In genomic region chr6:56668158-56668557, GRCh38 we compare ENCODE assay signal across 18 cellular contexts.
"Had no signal": no experiment of that assay in that cellular context is flagged by ENCODE, and none has a peak within 500 bp of the region (broad histone marks: within the 10 kb centered on the region; RNA-seq: fewer than 3 reads in every experiment).

No MANE protein-coding gene starts in this region.

- ATAC-seq: effector memory CD8-positive, alpha-beta T cell; left ventricle myocardium superior; natural killer cell treated with Interleukin-12 subunit alpha and Interleukin-12 subunit beta and Interleukin-15 and Interleukin-18, amount 100 ng/mL, for 72 hours; stimulated activated effector memory CD8-positive, alpha-beta T cell treated with anti-CD3 and anti-CD28 coated beads, Interleukin-12 subunit alpha, Interleukin-12 subunit beta, amount 100 ng/mL, for 72 hours had no signal

- FAIRE-seq: kidney, TTC549 had no signal

- DNase-seq: activated B cell treated with CpG ODN at 0.5 μM for 24 hours; activated CD4-positive, alpha-beta T cell treated with anti-CD3 and anti-CD28 coated beads, Interleukin-2, amount 10 ng/mL, durations not matched to agents 7 days and 5 days; activated naive CD4-positive, alpha-beta T cell; activated naive CD8-positive, alpha-beta T cell treated with anti-CD3 and anti-CD28 coated beads, Interleukin-2, amount 10 ng/mL, durations not matched to agents 7 days and 5 days; anterior cingulate cortex; brain microvascular endothelial cell; effector memory CD8-positive, alpha-beta T cell; kidney; left ventricle myocardium superior; mesendoderm; retina; thyroid gland had no signal

- H3K4me1 Mint-ChIP-seq: activated B cell treated with CpG ODN at 0.5 μM for 24 hours; activated CD4-positive, alpha-beta T cell treated with anti-CD3 and anti-CD28 coated beads, Interleukin-2, amount 10 ng/mL, durations not matched to agents 7 days and 5 days; activated naive CD8-positive, alpha-beta T cell treated with anti-CD3 and anti-CD28 coated beads, Interleukin-2, amount 10 ng/mL, durations not matched to agents 7 days and 5 days; stimulated activated effector memory CD8-positive, alpha-beta T cell treated with anti-CD3 and anti-CD28 coated beads, Interleukin-12 subunit alpha, Interleukin-12 subunit beta, amount 100 ng/mL, for 72 hours had no signal

- H3K36me3 Mint-ChIP-seq: activated naive CD8-positive, alpha-beta T cell treated with anti-CD3 and anti-CD28 coated beads, Interleukin-2, amount 10 ng/mL, durations not matched to agents 7 days and 5 days; natural killer cell treated with Interleukin-12 subunit alpha and Interleukin-12 subunit beta and Interleukin-15 and Interleukin-18, amount 100 ng/mL, for 72 hours; stimulated activated effector memory CD8-positive, alpha-beta T cell treated with anti-CD3 and anti-CD28 coated beads, Interleukin-12 subunit alpha, Interleukin-12 subunit beta, amount 100 ng/mL, for 72 hours had no signal

- H3K27ac ChIP-seq: brain microvascular endothelial cell, hepatocyte, thyroid gland had no signal

- H3K27ac Mint-ChIP-seq: activated B cell treated with CpG ODN at 0.5 μM for 24 hours; activated naive CD8-positive, alpha-beta T cell treated with anti-CD3 and anti-CD28 coated beads, Interleukin-2, amount 10 ng/mL, durations not matched to agents 7 days and 5 days; activated T-helper 1 cell treated with anti-CD3 and anti-CD28 coated beads, Interleukin-12 subunit alpha, Interleukin-12 subunit beta, Interleukin-2, Interleukin-4 antibody, amounts not matched to agents 30 ng/mL and 10 ng/mL and 1 ng/mL, durations not matched to agents 14 hours and 24 hours and 36 hours; dendritic cell treated with granulocyte-macrophage colony-stimulating factor and Interleukin-4, amounts not matched to agents 40 ng/mL and 50 ng/mL, for 4 days; effector memory CD8-positive, alpha-beta T cell; natural killer cell treated with Interleukin-12 subunit alpha and Interleukin-12 subunit beta and Interleukin-15 and Interleukin-18, amount 100 ng/mL, for 72 hours; stimulated activated effector memory CD8-positive, alpha-beta T cell treated with anti-CD3 and anti-CD28 coated beads, Interleukin-12 subunit alpha, Interleukin-12 subunit beta, amount 100 ng/mL, for 72 hours had no signal

- H3K9me3 Mint-ChIP-seq: activated B cell treated with CpG ODN at 0.5 μM for 24 hours; activated CD4-positive, alpha-beta T cell treated with anti-CD3 and anti-CD28 coated beads, Interleukin-2, amount 10 ng/mL, durations not matched to agents 7 days and 5 days; activated naive CD8-positive, alpha-beta T cell treated with anti-CD3 and anti-CD28 coated beads, Interleukin-2, amount 10 ng/mL, durations not matched to agents 7 days and 5 days; activated T-helper 1 cell treated with anti-CD3 and anti-CD28 coated beads, Interleukin-12 subunit alpha, Interleukin-12 subunit beta, Interleukin-2, Interleukin-4 antibody, amounts not matched to agents 30 ng/mL and 10 ng/mL and 1 ng/mL, durations not matched to agents 14 hours and 24 hours and 36 hours; dendritic cell treated with granulocyte-macrophage colony-stimulating factor and Interleukin-4, amounts not matched to agents 40 ng/mL and 50 ng/mL, for 4 days; effector memory CD8-positive, alpha-beta T cell; natural killer cell treated with Interleukin-12 subunit alpha and Interleukin-12 subunit beta and Interleukin-15 and Interleukin-18, amount 100 ng/mL, for 72 hours; stimulated activated effector memory CD8-positive, alpha-beta T cell treated with anti-CD3 and anti-CD28 coated beads, Interleukin-12 subunit alpha, Interleukin-12 subunit beta, amount 100 ng/mL, for 72 hours had no signal

- H3K27me3 Mint-ChIP-seq: activated B cell treated with CpG ODN at 0.5 μM for 24 hours; dendritic cell treated with granulocyte-macrophage colony-stimulating factor and Interleukin-4, amounts not matched to agents 40 ng/mL and 50 ng/mL, for 4 days; effector memory CD8-positive, alpha-beta T cell had no signal

- H3K4me3 Mint-ChIP-seq: activated B cell treated with CpG ODN at 0.5 μM for 24 hours; activated CD4-positive, alpha-beta T cell treated with anti-CD3 and anti-CD28 coated beads, Interleukin-2, amount 10 ng/mL, durations not matched to agents 7 days and 5 days; activated naive CD8-positive, alpha-beta T cell treated with anti-CD3 and anti-CD28 coated beads, Interleukin-2, amount 10 ng/mL, durations not matched to agents 7 days and 5 days; activated T-helper 1 cell treated with anti-CD3 and anti-CD28 coated beads, Interleukin-12 subunit alpha, Interleukin-12 subunit beta, Interleukin-2, Interleukin-4 antibody, amounts not matched to agents 30 ng/mL and 10 ng/mL and 1 ng/mL, durations not matched to agents 14 hours and 24 hours and 36 hours; dendritic cell treated with granulocyte-macrophage colony-stimulating factor and Interleukin-4, amounts not matched to agents 40 ng/mL and 50 ng/mL, for 4 days; effector memory CD8-positive, alpha-beta T cell; natural killer cell treated with Interleukin-12 subunit alpha and Interleukin-12 subunit beta and Interleukin-15 and Interleukin-18, amount 100 ng/mL, for 72 hours; stimulated activated effector memory CD8-positive, alpha-beta T cell treated with anti-CD3 and anti-CD28 coated beads, Interleukin-12 subunit alpha, Interleukin-12 subunit beta, amount 100 ng/mL, for 72 hours had no signal
